In the genomic region with DNA sequence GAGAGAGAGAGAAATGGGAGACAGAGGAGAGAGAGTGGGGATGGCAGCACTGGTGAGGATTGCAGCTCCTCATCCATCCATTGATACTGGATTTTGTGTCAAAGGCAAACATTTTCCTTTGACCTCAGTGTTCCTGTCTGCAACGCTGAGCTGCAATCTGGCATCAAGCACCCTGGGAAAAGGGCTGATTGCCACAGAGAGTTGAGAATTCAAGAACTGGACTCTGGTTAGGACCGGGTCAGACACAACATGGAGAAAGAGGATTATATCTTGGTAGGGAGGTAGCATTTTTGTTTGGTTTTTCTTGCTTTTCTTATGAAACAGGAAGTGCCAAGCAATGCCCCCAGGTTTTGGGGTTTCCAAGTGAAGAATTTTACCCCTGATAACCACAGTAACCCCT, we compare ENCODE assay signal across 1 cellular context.
A peak's percentile ranks its signal among the peaks of the same experiment; 100 is the strongest.
TF ChIP-seq lines count a peak whose summit lies in the region.

No MANE protein-coding gene starts in this region.

TF ChIP-seq in GM12878, 131 proteins besides CTCF, POLR2A, EP300 and RAD21 (continued from another document):
- TF ChIP-seq, protein P1, sequence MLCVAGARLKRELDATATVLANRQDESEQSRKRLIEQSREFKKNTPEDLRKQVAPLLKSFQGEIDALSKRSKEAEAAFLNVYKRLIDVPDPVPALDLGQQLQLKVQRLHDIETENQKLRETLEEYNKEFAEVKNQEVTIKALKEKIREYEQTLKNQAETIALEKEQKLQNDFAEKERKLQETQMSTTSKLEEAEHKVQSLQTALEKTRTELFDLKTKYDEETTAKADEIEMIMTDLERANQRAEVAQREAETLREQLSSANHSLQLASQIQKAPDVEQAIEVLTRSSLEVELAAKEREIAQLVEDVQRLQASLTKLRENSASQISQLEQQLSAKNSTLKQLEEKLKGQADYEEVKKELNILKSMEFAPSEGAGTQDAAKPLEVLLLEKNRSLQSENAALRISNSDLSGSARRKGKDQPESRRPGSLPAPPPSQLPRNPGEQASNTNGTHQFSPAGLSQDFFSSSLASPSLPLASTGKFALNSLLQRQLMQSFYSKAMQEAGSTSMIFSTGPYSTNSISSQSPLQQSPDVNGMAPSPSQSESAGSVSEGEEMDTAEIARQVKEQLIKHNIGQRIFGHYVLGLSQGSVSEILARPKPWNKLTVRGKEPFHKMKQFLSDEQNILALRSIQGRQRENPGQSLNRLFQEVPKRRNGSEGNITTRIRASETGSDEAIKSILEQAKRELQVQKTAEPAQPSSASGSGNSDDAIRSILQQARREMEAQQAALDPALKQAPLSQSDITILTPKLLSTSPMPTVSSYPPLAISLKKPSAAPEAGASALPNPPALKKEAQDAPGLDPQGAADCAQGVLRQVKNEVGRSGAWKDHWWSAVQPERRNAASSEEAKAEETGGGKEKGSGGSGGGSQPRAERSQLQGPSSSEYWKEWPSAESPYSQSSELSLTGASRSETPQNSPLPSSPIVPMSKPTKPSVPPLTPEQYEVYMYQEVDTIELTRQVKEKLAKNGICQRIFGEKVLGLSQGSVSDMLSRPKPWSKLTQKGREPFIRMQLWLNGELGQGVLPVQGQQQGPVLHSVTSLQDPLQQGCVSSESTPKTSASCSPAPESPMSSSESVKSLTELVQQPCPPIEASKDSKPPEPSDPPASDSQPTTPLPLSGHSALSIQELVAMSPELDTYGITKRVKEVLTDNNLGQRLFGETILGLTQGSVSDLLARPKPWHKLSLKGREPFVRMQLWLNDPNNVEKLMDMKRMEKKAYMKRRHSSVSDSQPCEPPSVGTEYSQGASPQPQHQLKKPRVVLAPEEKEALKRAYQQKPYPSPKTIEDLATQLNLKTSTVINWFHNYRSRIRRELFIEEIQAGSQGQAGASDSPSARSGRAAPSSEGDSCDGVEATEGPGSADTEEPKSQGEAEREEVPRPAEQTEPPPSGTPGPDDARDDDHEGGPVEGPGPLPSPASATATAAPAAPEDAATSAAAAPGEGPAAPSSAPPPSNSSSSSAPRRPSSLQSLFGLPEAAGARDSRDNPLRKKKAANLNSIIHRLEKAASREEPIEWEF (IDR thresholded peaks at IDR 0.05; ENCODE audit: insufficient replicate concordance, low read depth, low read length): no peak
- 0 out of 2 replicates have a peak, but pooled peaks have one; percentile 31 for TF ChIP-seq SPI1 (IDR thresholded peaks at IDR 0.05; ENCODE audit: borderline replicate concordance, insufficient read depth, low read depth, low read length)
- TF ChIP-seq, protein P2, sequence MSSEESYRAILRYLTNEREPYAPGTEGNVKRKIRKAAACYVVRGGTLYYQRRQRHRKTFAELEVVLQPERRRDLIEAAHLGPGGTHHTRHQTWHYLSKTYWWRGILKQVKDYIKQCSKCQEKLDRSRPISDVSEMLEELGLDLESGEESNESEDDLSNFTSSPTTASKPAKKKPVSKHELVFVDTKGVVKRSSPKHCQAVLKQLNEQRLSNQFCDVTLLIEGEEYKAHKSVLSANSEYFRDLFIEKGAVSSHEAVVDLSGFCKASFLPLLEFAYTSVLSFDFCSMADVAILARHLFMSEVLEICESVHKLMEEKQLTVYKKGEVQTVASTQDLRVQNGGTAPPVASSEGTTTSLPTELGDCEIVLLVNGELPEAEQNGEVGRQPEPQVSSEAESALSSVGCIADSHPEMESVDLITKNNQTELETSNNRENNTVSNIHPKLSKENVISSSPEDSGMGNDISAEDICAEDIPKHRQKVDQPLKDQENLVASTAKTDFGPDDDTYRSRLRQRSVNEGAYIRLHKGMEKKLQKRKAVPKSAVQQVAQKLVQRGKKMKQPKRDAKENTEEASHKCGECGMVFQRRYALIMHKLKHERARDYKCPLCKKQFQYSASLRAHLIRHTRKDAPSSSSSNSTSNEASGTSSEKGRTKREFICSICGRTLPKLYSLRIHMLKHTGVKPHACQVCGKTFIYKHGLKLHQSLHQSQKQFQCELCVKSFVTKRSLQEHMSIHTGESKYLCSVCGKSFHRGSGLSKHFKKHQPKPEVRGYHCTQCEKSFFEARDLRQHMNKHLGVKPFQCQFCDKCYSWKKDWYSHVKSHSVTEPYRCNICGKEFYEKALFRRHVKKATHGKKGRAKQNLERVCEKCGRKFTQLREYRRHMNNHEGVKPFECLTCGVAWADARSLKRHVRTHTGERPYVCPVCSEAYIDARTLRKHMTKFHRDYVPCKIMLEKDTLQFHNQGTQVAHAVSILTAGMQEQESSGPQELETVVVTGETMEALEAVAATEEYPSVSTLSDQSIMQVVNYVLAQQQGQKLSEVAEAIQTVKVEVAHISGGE (CRISPR knock-in tag; IDR thresholded peaks at IDR 0.05): no peak
- TF ChIP-seq FOS (IDR thresholded peaks at IDR 0.05; ENCODE audit: borderline replicate concordance, extremely low read depth, insufficient read length): no peak
